1 cellular context compared by ENCODE assay signal in the genomic region with DNA sequence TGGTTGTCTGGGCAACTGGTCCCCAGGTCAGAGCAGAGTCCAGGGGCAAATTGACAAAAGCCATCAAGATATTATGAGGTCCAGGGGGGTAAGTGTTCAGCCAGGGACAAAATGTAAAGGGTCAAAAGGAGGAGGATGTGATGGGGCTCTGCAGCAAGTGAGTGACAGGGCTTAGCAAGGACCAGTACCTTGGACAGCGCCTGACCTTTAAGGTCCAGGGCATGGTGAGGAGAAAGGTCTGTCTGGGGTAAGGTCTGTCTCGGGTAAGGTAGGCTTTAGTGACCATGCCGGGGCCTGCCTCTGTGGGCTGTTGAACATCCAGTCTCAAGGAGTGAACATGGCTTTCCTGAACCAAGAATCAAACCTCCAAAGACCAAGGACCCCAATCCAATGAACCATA.
TF ChIP-seq lines count a peak whose summit lies in the region.

No MANE protein-coding gene starts in this region.

TF ChIP-seq in HepG2, 621 proteins besides CTCF, POLR2A, EP300 and RAD21 (continued from another document and continues in another):
- TF ChIP-seq, protein P1, sequence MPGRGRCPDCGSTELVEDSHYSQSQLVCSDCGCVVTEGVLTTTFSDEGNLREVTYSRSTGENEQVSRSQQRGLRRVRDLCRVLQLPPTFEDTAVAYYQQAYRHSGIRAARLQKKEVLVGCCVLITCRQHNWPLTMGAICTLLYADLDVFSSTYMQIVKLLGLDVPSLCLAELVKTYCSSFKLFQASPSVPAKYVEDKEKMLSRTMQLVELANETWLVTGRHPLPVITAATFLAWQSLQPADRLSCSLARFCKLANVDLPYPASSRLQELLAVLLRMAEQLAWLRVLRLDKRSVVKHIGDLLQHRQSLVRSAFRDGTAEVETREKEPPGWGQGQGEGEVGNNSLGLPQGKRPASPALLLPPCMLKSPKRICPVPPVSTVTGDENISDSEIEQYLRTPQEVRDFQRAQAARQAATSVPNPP (CRISPR knock-in tag; IDR thresholded peaks at IDR 0.05), result no peak
- TF ChIP-seq CSRNP2 (CRISPR knock-in tag; conservative IDR thresholded peaks at IDR 0.05; ENCODE audit: low read depth) (no peak), SMYD3 (CRISPR knock-in tag; IDR thresholded peaks at IDR 0.05) (no peak), PCBP2 (optimal IDR thresholded peaks at IDR 0.05; ENCODE audit: low read depth, low read length, poor library complexity, severe bottlenecking) (no peak), ZFP36L2 (CRISPR knock-in tag; IDR thresholded peaks at IDR 0.05) (peak; percentile 87; the same call in 1 of the 2 replicates), ZNF136 (CRISPR knock-in tag; IDR thresholded peaks at IDR 0.05; ENCODE audit: low read depth) (no peak), ZNF709 (CRISPR knock-in tag; IDR thresholded peaks at IDR 0.05) (no peak), ZNF646 (CRISPR knock-in tag; IDR thresholded peaks at IDR 0.05) (no peak), ERF (CRISPR knock-in tag; IDR thresholded peaks at IDR 0.05) (0 out of 2 replicates have a peak, but pooled peaks have one; percentile 45), STAT5B (CRISPR knock-in tag; IDR thresholded peaks at IDR 0.05) (peak; percentile 81; the same call in 1 of the 2 replicates), KLF13 (CRISPR knock-in tag; IDR thresholded peaks at IDR 0.05) (no peak), ZC3H13 (CRISPR knock-in tag; IDR thresholded peaks at IDR 0.05) (no peak), ZNF496 (CRISPR knock-in tag; IDR thresholded peaks at IDR 0.05; ENCODE audit: insufficient replicate concordance) (no peak), MED8 (CRISPR knock-in tag; IDR thresholded peaks at IDR 0.05; ENCODE audit: insufficient replicate concordance) (no peak), REL (CRISPR knock-in tag; conservative IDR thresholded peaks at IDR 0.05) (no peak), MIXL1 (CRISPR knock-in tag; IDR thresholded peaks at IDR 0.05) (peak; percentile 45; the same call in 1 of the 2 replicates), ADNP (CRISPR knock-in tag; IDR thresholded peaks at IDR 0.05) (no peak), ZNF546 (CRISPR knock-in tag; conservative IDR thresholded peaks at IDR 0.05) (no peak), ATF7-NPFF (CRISPR knock-in tag; IDR thresholded peaks at IDR 0.05; ENCODE audit: low read depth) (no peak), ZNF256 (CRISPR knock-in tag; conservative IDR thresholded peaks at IDR 0.05) (no peak), ZNF274 (CRISPR knock-in tag; IDR thresholded peaks at IDR 0.05) (no peak), SOX6 (IDR thresholded peaks at IDR 0.05) (no peak), SOX6 (CRISPR knock-in tag; IDR thresholded peaks at IDR 0.05) (no peak), ZNF503 (CRISPR knock-in tag; IDR thresholded peaks at IDR 0.05) (no peak)
- TF ChIP-seq, protein P2, sequence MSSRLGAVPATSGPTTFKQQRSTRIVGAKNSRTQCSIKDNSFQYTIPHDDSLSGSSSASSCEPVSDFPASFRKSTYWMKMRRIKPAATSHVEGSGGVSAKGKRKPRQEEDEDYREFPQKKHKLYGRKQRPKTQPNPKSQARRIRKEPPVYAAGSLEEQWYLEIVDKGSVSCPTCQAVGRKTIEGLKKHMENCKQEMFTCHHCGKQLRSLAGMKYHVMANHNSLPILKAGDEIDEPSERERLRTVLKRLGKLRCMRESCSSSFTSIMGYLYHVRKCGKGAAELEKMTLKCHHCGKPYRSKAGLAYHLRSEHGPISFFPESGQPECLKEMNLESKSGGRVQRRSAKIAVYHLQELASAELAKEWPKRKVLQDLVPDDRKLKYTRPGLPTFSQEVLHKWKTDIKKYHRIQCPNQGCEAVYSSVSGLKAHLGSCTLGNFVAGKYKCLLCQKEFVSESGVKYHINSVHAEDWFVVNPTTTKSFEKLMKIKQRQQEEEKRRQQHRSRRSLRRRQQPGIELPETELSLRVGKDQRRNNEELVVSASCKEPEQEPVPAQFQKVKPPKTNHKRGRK (CRISPR knock-in tag; IDR thresholded peaks at IDR 0.05), result no peak
- TF ChIP-seq, protein P3, sequence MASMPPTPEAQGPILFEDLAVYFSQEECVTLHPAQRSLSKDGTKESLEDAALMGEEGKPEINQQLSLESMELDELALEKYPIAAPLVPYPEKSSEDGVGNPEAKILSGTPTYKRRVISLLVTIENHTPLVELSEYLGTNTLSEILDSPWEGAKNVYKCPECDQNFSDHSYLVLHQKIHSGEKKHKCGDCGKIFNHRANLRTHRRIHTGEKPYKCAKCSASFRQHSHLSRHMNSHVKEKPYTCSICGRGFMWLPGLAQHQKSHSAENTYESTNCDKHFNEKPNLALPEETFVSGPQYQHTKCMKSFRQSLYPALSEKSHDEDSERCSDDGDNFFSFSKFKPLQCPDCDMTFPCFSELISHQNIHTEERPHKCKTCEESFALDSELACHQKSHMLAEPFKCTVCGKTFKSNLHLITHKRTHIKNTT (CRISPR knock-in tag; IDR thresholded peaks at IDR 0.05), result no peak
- TF ChIP-seq, protein P4, sequence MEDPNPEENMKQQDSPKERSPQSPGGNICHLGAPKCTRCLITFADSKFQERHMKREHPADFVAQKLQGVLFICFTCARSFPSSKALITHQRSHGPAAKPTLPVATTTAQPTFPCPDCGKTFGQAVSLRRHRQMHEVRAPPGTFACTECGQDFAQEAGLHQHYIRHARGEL (CRISPR knock-in tag; IDR thresholded peaks at IDR 0.05), result no peak
- TF ChIP-seq, protein P5, sequence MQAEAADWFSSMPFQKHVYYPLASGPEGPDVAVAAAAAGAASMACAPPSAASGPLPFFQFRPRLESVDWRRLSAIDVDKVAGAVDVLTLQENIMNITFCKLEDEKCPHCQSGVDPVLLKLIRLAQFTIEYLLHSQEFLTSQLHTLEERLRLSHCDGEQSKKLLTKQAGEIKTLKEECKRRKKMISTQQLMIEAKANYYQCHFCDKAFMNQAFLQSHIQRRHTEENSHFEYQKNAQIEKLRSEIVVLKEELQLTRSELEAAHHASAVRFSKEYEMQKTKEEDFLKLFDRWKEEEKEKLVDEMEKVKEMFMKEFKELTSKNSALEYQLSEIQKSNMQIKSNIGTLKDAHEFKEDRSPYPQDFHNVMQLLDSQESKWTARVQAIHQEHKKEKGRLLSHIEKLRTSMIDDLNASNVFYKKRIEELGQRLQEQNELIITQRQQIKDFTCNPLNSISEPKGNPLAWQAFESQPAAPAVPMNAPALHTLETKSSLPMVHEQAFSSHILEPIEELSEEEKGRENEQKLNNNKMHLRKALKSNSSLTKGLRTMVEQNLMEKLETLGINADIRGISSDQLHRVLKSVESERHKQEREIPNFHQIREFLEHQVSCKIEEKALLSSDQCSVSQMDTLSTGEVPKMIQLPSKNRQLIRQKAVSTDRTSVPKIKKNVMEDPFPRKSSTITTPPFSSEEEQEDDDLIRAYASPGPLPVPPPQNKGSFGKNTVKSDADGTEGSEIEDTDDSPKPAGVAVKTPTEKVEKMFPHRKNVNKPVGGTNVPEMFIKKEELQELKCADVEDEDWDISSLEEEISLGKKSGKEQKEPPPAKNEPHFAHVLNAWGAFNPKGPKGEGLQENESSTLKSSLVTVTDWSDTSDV (CRISPR knock-in tag; IDR thresholded peaks at IDR 0.05), result no peak
- TF ChIP-seq, protein P6, sequence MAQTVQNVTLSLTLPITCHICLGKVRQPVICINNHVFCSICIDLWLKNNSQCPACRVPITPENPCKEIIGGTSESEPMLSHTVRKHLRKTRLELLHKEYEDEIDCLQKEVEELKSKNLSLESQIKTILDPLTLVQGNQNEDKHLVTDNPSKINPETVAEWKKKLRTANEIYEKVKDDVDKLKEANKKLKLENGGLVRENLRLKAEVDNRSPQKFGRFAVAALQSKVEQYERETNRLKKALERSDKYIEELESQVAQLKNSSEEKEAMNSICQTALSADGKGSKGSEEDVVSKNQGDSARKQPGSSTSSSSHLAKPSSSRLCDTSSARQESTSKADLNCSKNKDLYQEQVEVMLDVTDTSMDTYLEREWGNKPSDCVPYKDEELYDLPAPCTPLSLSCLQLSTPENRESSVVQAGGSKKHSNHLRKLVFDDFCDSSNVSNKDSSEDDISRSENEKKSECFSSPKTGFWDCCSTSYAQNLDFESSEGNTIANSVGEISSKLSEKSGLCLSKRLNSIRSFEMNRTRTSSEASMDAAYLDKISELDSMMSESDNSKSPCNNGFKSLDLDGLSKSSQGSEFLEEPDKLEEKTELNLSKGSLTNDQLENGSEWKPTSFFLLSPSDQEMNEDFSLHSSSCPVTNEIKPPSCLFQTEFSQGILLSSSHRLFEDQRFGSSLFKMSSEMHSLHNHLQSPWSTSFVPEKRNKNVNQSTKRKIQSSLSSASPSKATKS (CRISPR knock-in tag; IDR thresholded peaks at IDR 0.05), result no peak
- TF ChIP-seq, protein P7, sequence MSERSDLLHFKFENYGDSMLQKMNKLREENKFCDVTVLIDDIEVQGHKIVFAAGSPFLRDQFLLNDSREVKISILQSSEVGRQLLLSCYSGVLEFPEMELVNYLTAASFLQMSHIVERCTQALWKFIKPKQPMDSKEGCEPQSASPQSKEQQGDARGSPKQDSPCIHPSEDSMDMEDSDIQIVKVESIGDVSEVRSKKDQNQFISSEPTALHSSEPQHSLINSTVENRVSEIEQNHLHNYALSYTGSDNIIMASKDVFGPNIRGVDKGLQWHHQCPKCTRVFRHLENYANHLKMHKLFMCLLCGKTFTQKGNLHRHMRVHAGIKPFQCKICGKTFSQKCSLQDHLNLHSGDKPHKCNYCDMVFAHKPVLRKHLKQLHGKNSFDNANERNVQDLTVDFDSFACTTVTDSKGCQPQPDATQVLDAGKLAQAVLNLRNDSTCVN (CRISPR knock-in tag; IDR thresholded peaks at IDR 0.05; ENCODE audit: borderline replicate concordance), result peak; percentile 75; the same call in 1 of the 2 replicates
